19 cellular contexts compared by ENCODE assay signal in the genomic region with DNA sequence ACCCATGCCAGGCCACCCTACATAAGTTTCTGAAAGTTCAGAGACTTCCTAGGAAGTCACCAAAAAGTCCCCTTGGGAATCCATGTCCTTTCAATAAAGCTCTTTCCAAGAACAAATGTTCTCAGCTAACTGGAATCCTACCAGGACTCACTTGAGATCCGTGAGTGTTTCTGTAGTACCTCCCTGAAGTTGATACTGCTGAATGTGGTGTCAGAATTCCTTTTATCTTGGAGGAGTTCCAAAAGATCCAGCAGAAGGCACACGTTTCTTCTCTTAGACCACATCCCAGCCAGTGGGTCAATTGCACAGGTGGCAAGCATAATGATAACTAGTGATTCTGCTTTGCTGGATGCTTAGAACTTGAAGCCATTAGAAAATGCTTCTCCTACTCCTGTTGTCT.
"Had no signal": no experiment of that assay in that cellular context is flagged by ENCODE, and none has a peak within 500 bp of the region (broad histone marks: within the 10 kb centered on the region; RNA-seq: fewer than 3 reads in every experiment).

No MANE protein-coding gene starts in this region.

- H3K4me3 ChIP-seq: sigmoid colon, tibial artery, uterus had no signal

- H3K36me3 ChIP-seq: sigmoid colon, tibial artery, uterus had no signal

- FAIRE-seq: TTC549 had no signal

- H3K27ac ChIP-seq: foreskin keratinocyte, sigmoid colon, tibial artery, uterus had no signal

- H3K9me3 ChIP-seq: sigmoid colon, tibial artery, uterus had no signal

- DNase-seq: activated CD4-positive, alpha-beta T cell treated with anti-CD3 and anti-CD28 coated beads for 48 hours; activated CD8-positive, alpha-beta memory T cell treated with anti-CD3 and anti-CD28 coated beads, Interleukin-2, amount 50 U/mL, for 4 hours; activated CD8-positive, alpha-beta T cell treated with anti-CD3 and anti-CD28 coated beads, Interleukin-2, amount 10 ng/mL, durations not matched to agents 7 days and 5 days; activated gamma-delta T cell; activated T-cell treated with anti-CD3 and anti-CD28 coated beads, Interleukin-2, amount 50 U/mL, for 48 hours; amygdala; effector CD8-positive, alpha-beta T cell; foreskin keratinocyte; head of caudate nucleus; nephron progenitor cell; occipital lobe; sigmoid colon; stimulated activated CD4-positive, alpha-beta T cell treated with anti-CD3 and anti-CD28 coated beads, Interleukin-12 subunit alpha, Interleukin-12 subunit beta, amount 100 ng/mL, for 4 hours; SW 1271; tibial artery; uterus had no signal

- H3K4me1 ChIP-seq: foreskin keratinocyte, uterus had no signal

- H3K27me3 ChIP-seq: foreskin keratinocyte, sigmoid colon, tibial artery, uterus had no signal

- ATAC-seq: activated CD8-positive, alpha-beta T cell treated with anti-CD3 and anti-CD28 coated beads, Interleukin-2, amount 10 ng/mL, durations not matched to agents 7 days and 5 days; foreskin keratinocyte; stimulated activated memory B cell treated with anti-CD40 and anti-IgM and Interleukin-4, amounts not matched to agents 10 μg/mL and 1 μg/mL and 100 μg/mL, for 72 hours; WTC11 had no signal
